In genomic region chr4:77026322-77026704, GRCh38 we compare ENCODE assay signal across 1 cellular context.
TF ChIP-seq lines count a peak whose summit lies in the region.

No MANE protein-coding gene starts in this region.

TF ChIP-seq in GM12878, 131 proteins besides CTCF, POLR2A, EP300 and RAD21:
- TF ChIP-seq CREB1 (IDR thresholded peaks at IDR 0.05; ENCODE audit: low read depth) (no peak), CBFB (IDR thresholded peaks at IDR 0.05; ENCODE audit: low read depth) (peak; percentile 10; the same call in 1 of the 2 replicates)
